Comparison of ENCODE assay signal across 20 cellular contexts in the genomic region with DNA sequence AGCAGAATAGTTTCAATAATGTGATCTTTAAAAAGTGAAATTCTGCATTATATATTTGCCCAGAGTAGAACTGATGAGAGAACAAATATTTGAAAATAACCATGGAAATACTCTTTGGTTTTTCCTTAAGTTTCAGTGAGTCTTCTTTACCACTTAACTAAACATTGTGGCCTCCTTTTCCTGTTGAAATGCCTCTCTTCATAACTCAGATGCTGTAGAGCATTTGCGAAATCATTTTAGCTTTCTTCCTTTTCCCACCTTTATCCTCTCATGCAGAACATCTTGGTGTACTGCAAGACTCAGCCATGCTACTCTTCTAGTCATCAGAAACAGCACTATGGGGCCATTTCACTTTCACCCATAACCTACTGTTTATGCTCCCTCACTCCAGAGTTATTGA.
"Had no signal": no experiment of that assay in that cellular context is flagged by ENCODE, and none has a peak within 500 bp of the region (broad histone marks: within the 10 kb centered on the region; RNA-seq: fewer than 3 reads in every experiment).

No MANE protein-coding gene starts in this region.

- H3K4me1 ChIP-seq: sigmoid colon, thyroid gland had no signal

- H3K4me1 Mint-ChIP-seq: brain had no signal

- H3K36me3 Mint-ChIP-seq: activated CD4-positive, alpha-beta memory T cell treated with anti-CD3 and anti-CD28 coated beads for 36 hours; naive thymus-derived CD8-positive, alpha-beta T cell; WTC11 had no signal

- H3K9me3 Mint-ChIP-seq: activated CD4-positive, alpha-beta memory T cell treated with anti-CD3 and anti-CD28 coated beads for 36 hours; activated T-helper 1 cell treated with anti-CD3 and anti-CD28 coated beads, Interleukin-12 subunit alpha, Interleukin-12 subunit beta, Interleukin-2, Interleukin-4 antibody, amounts not matched to agents 30 ng/mL and 10 ng/mL and 1 ng/mL, durations not matched to agents 14 hours and 24 hours and 36 hours had no signal

- FAIRE-seq: colon had no signal

- H3K36me3 ChIP-seq: gastrocnemius medialis, heart right ventricle, sigmoid colon, thyroid gland had no signal

- ATAC-seq: gastrocnemius medialis; heart right ventricle; naive thymus-derived CD8-positive, alpha-beta T cell; WTC11 had no signal

- H3K27me3 Mint-ChIP-seq: activated CD4-positive, alpha-beta memory T cell treated with anti-CD3 and anti-CD28 coated beads for 36 hours; activated naive CD8-positive, alpha-beta T cell; brain; naive thymus-derived CD8-positive, alpha-beta T cell had no signal

- DNase-seq: activated CD4-positive, alpha-beta memory T cell treated with anti-CD3 and anti-CD28 coated beads for 36 hours; activated CD4-positive, alpha-beta T cell treated with anti-CD3 and anti-CD28 coated beads for 4 hours; activated gamma-delta T cell treated with Interleukin-2 at 50 U/mL for 16 hours; activated T-cell treated with anti-CD3 and anti-CD28 coated beads for 4 hours; amniotic stem cell; caudate nucleus; endodermal cell; gastrocnemius medialis; heart right ventricle; mesendoderm; naive thymus-derived CD8-positive, alpha-beta T cell; sigmoid colon; stimulated activated naive CD4-positive, alpha-beta T cell; SW 1271; thyroid gland had no signal

- H3K27ac ChIP-seq: gastrocnemius medialis, heart right ventricle, sigmoid colon, thyroid gland had no signal

- H3K27me3 ChIP-seq: gastrocnemius medialis, heart right ventricle, sigmoid colon, thyroid gland had no signal

- H3K4me3 Mint-ChIP-seq: activated CD4-positive, alpha-beta memory T cell treated with anti-CD3 and anti-CD28 coated beads for 36 hours; activated naive CD8-positive, alpha-beta T cell; activated T-helper 1 cell treated with anti-CD3 and anti-CD28 coated beads, Interleukin-12 subunit alpha, Interleukin-12 subunit beta, Interleukin-2, Interleukin-4 antibody, amounts not matched to agents 30 ng/mL and 10 ng/mL and 1 ng/mL, durations not matched to agents 14 hours and 24 hours and 36 hours; brain; endodermal cell; WTC11 had no signal

- H3K4me3 ChIP-seq: gastrocnemius medialis, heart right ventricle, sigmoid colon, thyroid gland had no signal

- H3K27ac Mint-ChIP-seq: activated CD4-positive, alpha-beta memory T cell treated with anti-CD3 and anti-CD28 coated beads for 36 hours; activated naive CD8-positive, alpha-beta T cell; activated T-helper 1 cell treated with anti-CD3 and anti-CD28 coated beads, Interleukin-12 subunit alpha, Interleukin-12 subunit beta, Interleukin-2, Interleukin-4 antibody, amounts not matched to agents 30 ng/mL and 10 ng/mL and 1 ng/mL, durations not matched to agents 14 hours and 24 hours and 36 hours; brain; endodermal cell; WTC11 had no signal

- H3K9me3 ChIP-seq: gastrocnemius medialis, heart right ventricle, sigmoid colon, thyroid gland had no signal
